In the genomic region with DNA sequence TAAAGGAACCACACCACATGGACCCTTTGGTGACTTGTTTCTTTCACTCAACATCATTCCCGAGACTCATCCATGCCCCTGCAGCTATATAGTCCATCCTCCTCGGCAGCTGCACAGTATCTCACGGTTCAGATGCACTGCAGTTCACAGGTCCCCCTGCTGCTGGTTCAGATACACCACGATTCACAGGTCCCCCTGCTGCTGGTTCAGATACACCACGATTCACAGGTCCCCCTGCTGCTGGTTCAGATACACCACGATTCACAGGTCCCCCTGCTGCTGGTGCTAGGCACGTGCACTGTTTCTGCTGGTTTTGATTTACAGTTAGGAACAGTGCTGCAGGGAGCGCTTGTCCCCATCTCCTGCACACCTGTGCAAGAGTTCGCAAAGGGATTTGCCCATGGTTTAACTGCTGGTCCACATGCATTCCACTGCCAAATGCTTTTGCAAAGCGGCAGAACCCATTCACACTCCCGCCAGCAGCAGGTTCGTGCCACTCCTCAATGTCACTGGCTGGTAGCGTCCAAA, we compare ENCODE assay signal across 9 cellular contexts. TPM values are rescaled to one million over a fixed set of nuclear protein-coding genes. Genes with fewer than 3 reads are reported as not detected.
DNase-seq lines count a peak whose midpoint lies in the region; ATAC-seq and TF ChIP-seq lines count a peak whose summit lies in the region.
"Had no signal": no experiment of that assay in that cellular context is flagged by ENCODE, and none has a peak within 500 bp of the region (broad histone marks: within the 10 kb centered on the region; RNA-seq: fewer than 3 reads in every experiment).

No MANE protein-coding gene starts in this region.

- no peaks in the 10 kb centered on the region for H3K9me3 Mint-ChIP-seq in chondrocyte (ENCODE audit: low read depth)

- peaks cover 32% of the 10 kb centered on the region for H3K4me1 Mint-ChIP-seq in chondrocyte (ENCODE audit: low read depth)

- TF ChIP-seq CTCF in chondrocyte (IDR thresholded peaks at IDR 0.05) = peak; percentile 17

- DNase-seq in NCI-H526 (lab: John Stamatoyannopoulos, UW) (peak; percentile 7 to 37), NCI-H526 treated with DMSO at 0.1 percent for 48 hours (lab: John Stamatoyannopoulos, UW) (no peak), HuH-7 (ENCODE audit: low spot score) (peak; percentile 62), chondrocyte (ENCODE audit: low spot score) (no peak)
- DNase-seq: amniotic stem cell, MM.1S, stomach had no signal

- ATAC-seq in GM21723 (IDR thresholded peaks at IDR 0.05; ENCODE audit: unreplicated experiment) = no peak
- ATAC-seq in HG02623 (IDR thresholded peaks at IDR 0.05; ENCODE audit: unreplicated experiment) = no peak

- peaks cover 2% of the 10 kb centered on the region for H3K36me3 Mint-ChIP-seq in chondrocyte (ENCODE audit: low read depth)

- H3K27ac Mint-ChIP-seq in chondrocyte (ENCODE audit: unreplicated experiment) = no peak overlapping the region

- no peak overlapping the region for H3K4me3 Mint-ChIP-seq in chondrocyte (ENCODE audit: unreplicated experiment)

- no peaks in the 10 kb centered on the region for H3K27me3 Mint-ChIP-seq in chondrocyte (ENCODE audit: low read depth)

RNA-seq across cellular contexts. Expression of a gene that starts 3.8 kb away (rescaled TPM):
- 15.2 to 25.5 TPM (median 20.8 TPM) in 3 replicates for total RNA-seq in chondrocyte

RNA-seq across cellular contexts. Expression of a gene that starts 3.9 kb away (rescaled TPM):
- total RNA-seq in chondrocyte = not detected in 3 replicates

RNA-seq across cellular contexts. Expression of a gene that starts 24.5 kb away (rescaled TPM):
- total RNA-seq in chondrocyte = 83.7 to 105 TPM (median 88.7 TPM) in 3 replicates

RNA-seq across cellular contexts. Expression of a gene that starts 45.6 kb away (rescaled TPM):
- 22.2 to 33.9 TPM (median 26.9 TPM) in 3 replicates for total RNA-seq in chondrocyte

RNA-seq across cellular contexts. Expression of a gene that starts 49.8 kb away (rescaled TPM):
- total RNA-seq in chondrocyte = not detected in 3 replicates

Comparison
In these comparisons a context has a peak if more than half of its experiments do, and no peak if none do; other contexts are left out.
1. DNase-seq: peak in NCI-H526 (2 of 2) and HuH-7 (single experiment); none in NCI-H526 treated with DMSO at 0.1 percent for 48 hours (single experiment) and chondrocyte (single experiment).